Comparison of ENCODE assay signal across 8 cellular contexts in the genomic region with DNA sequence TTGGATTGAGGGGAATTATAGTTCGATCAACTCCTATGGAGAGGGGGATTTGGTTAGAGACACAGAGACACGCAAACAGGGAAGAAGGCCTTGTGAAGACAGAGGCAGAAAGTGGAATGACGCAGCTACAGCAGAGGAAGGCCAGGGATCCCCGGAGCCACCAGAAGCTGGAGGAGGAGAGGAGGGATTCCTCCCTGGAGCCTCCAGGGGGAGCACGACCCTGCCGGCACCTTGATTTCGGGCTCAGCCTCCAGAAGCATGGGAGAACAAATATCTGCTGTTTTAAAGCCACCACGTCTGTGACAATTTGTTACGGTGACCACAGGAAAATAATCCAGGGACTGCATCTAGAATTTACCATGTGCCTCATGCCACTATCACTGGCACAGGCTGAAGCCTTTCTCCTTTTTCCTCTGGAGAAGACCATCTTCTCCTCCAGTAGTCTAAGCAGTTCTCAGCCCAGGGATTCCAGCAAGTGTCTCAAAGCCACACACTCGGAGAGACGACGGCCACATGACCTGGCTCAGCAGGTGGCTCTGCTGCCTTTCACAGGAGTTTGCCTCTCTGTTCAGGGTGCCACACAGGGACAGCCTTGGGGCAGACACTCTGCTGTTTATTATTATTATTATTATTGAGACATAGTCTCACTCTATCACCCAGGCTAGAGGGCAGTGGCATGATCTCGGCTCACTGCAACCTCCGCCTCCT.
DNase-seq lines count a peak whose midpoint lies in the region; ATAC-seq, FAIRE-seq and TF ChIP-seq lines count a peak whose summit lies in the region.

No MANE protein-coding gene starts in this region.

- no peaks in the 10 kb centered on the region for H3K36me3 ChIP-seq in brain microvascular endothelial cell (replicated peaks)

- ATAC-seq in HG03159 (IDR thresholded peaks at IDR 0.05; ENCODE audit: unreplicated experiment), result no peak

- peak; percentile 91 for TF ChIP-seq CTCF in brain microvascular endothelial cell (IDR thresholded peaks at IDR 0.05; ENCODE audit: low read depth, low read length, missing control alignments)

- no peak overlapping the region for H3K4me3 ChIP-seq in brain microvascular endothelial cell (ENCODE audit: low read depth, low read length)

- no peaks in the 10 kb centered on the region for H3K27me3 ChIP-seq in brain microvascular endothelial cell (replicated peaks)

- no peak overlapping the region for H3K27ac ChIP-seq in brain microvascular endothelial cell

- in situ Hi-C loops in brain microvascular endothelial cell (cut with HindIII; ENCODE audit: low pct_ligation_motif_present, low sequenced_read_pairs), result no loop called here

- FAIRE-seq in GM18507 (lab: Jason Lieb, UNC), result peak; percentile 41

- DNase-seq in Ammon's horn (ENCODE audit: low spot score) (peak; percentile 52), GM18507 (ENCODE audit: extremely low spot score, insufficient read length, low read depth) (no peak), OCI-M2 (lab: John Stamatoyannopoulos, UW; ENCODE audit: unreplicated experiment) (peak; percentile 80), brain microvascular endothelial cell (peak; percentile 40), inferior parietal cortex (ENCODE audit: extremely low spot score) (peak; percentile 57), NK-92 (lab: John Stamatoyannopoulos, UW; ENCODE audit: unreplicated experiment) (no peak)
- peak; percentile 15 to 23 for DNase-seq in stimulated activated CD4-positive, alpha-beta T cell treated with anti-CD3 and anti-CD28 coated beads, Interleukin-4, amount 100 ng/mL, for 48 hours (ENCODE audit: low read depth in 2 of 2)

Comparison
In these comparisons a context has a peak if more than half of its experiments do, and no peak if none do; other contexts are left out.
1. DNase-seq: peak in Ammon's horn (single experiment), OCI-M2 (single experiment), brain microvascular endothelial cell (single experiment), inferior parietal cortex (single experiment) and stimulated activated CD4-positive, alpha-beta T cell treated with anti-CD3 and anti-CD28 coated beads, Interleukin-4, amount 100 ng/mL, for 48 hours (2 of 2); none in GM18507 (single experiment) and NK-92 (single experiment).